Comparison of ENCODE assay signal across 17 cellular contexts in genomic region chr19:33344611-33345010, GRCh38. TPM values are rescaled to one million over a fixed set of nuclear protein-coding genes. Genes with fewer than 3 reads are reported as not detected.
DNase-seq lines count a peak whose midpoint lies in the region; ATAC-seq and TF ChIP-seq lines count a peak whose summit lies in the region.
"Had no signal": no experiment of that assay in that cellular context is flagged by ENCODE, and none has a peak within 500 bp of the region (broad histone marks: within the 10 kb centered on the region; RNA-seq: fewer than 3 reads in every experiment).

No MANE protein-coding gene starts in this region.

- no peak overlapping the region for H3K4ac ChIP-seq in H9 (ENCODE audit: low read depth, low read length)

- no peaks in the 10 kb centered on the region for H3K23me2 ChIP-seq in H9 (ENCODE audit: insufficient read length, low read depth, low read length, poor library complexity, severe bottlenecking)

- H3K9me3 Mint-ChIP-seq in H9 (no peaks in the 10 kb centered on the region), endothelial cell (ENCODE audit: unreplicated experiment) (no peaks in the 10 kb centered on the region), nephron (peaks cover 2% of the 10 kb centered on the region)
- H3K9me3 Mint-ChIP-seq: CD8-positive, alpha-beta T cell had no signal

- no peak overlapping the region for H3K18ac ChIP-seq in H9 (ENCODE audit: insufficient read length, low read depth, low read length)

- H3K4me2 ChIP-seq in H9 (ENCODE audit: insufficient read depth, insufficient read length, low read length) = no peak overlapping the region

- H2AFZ ChIP-seq in H9 (ENCODE audit: low read length) = no peak overlapping the region

- no peak overlapping the region for H3K9ac ChIP-seq in H9 (ENCODE audit: extremely low read depth, insufficient read length, low read length)

- intact Hi-C loops in testis (cut with DNase I; ENCODE audit: low total_unique reads) = no loop called here

- no peak for TF ChIP-seq POLR2A in testis (IDR thresholded peaks at IDR 0.05)
- TF ChIP-seq POLR2A in Peyer's patch (IDR thresholded peaks at IDR 0.05) = no peak

- H4K91ac ChIP-seq in H9 (ENCODE audit: insufficient read length, low read depth, low read length) = no peak overlapping the region

- no peaks in the 10 kb centered on the region for H3K4me1 ChIP-seq in H9 (ENCODE audit: insufficient read depth, low read length)
- peaks cover 8% of the 10 kb centered on the region for H3K4me1 ChIP-seq in testis
- H3K4me1 ChIP-seq in Peyer's patch = no peaks in the 10 kb centered on the region

- no peak overlapping the region for H2BK5ac ChIP-seq in H9 (ENCODE audit: insufficient read length, low read length)

- H2BK15ac ChIP-seq in H9 (ENCODE audit: low read depth, low read length) = no peak overlapping the region

- H3K56ac ChIP-seq in H9 (ENCODE audit: insufficient read length, low read depth, low read length) = no peak overlapping the region

- H3K79me1 ChIP-seq in H9 (ENCODE audit: insufficient read depth, low read depth, low read length, poor library complexity, severe bottlenecking) = no peaks in the 10 kb centered on the region

- H3K36me3 Mint-ChIP-seq in H9 (ENCODE audit: insufficient read depth in 1 of 3, low read depth in 3 of 3) = no peaks in the 10 kb centered on the region
- H3K36me3 Mint-ChIP-seq in endothelial cell (ENCODE audit: low read depth, unreplicated experiment) = no peaks in the 10 kb centered on the region
- no peaks in the 10 kb centered on the region for H3K36me3 Mint-ChIP-seq in nephron (ENCODE audit: low read depth)
- H3K36me3 Mint-ChIP-seq: CD8-positive, alpha-beta T cell had no signal

- H3K27me3 ChIP-seq in H9 (ENCODE audit: insufficient read depth, low read length) (no peaks in the 10 kb centered on the region), testis (no peaks in the 10 kb centered on the region), Peyer's patch (no peaks in the 10 kb centered on the region)

- H4K8ac ChIP-seq in H9 (replicated peaks; ENCODE audit: insufficient read length, low read depth, low read length) = no peak overlapping the region

- H2BK120ac ChIP-seq in H9 (ENCODE audit: low read depth, low read length, poor library complexity, severe bottlenecking) = no peak overlapping the region

- no peaks in the 10 kb centered on the region for H3K9me3 ChIP-seq in H9 (ENCODE audit: control insufficient read depth, low read depth, low read length)
- H3K9me3 ChIP-seq in testis = no peaks in the 10 kb centered on the region
- no peaks in the 10 kb centered on the region for H3K9me3 ChIP-seq in Peyer's patch

- WGBS in H9 (ENCODE audit: extremely low coverage, insufficient read length, low lambda C conversion rate) = no CpG with 5 or more reads among the region's 6 CpGs
- 56 to 58% methylated on average over 6 of the region's 6 CpGs for WGBS in testis, 2 donors

- no peak overlapping the region for H2BK20ac ChIP-seq in H9 (ENCODE audit: low read depth, low read length, poor library complexity, severe bottlenecking)

- H3K4me1 Mint-ChIP-seq in H9 (peaks cover 5 to 7% of the 10 kb centered on the region in 2 experiments), endothelial cell (ENCODE audit: unreplicated experiment) (peaks cover 2% of the 10 kb centered on the region), nephron (peaks cover 10% of the 10 kb centered on the region)
- H3K4me1 Mint-ChIP-seq: B cell had no signal

- H4K5ac ChIP-seq in H9 (ENCODE audit: insufficient read length, low read depth, low read length) = no peak overlapping the region

- no peak for ATAC-seq in GM18870 (IDR thresholded peaks at IDR 0.05; ENCODE audit: unreplicated experiment)
- ATAC-seq in activated CD4-positive, CD25-positive, alpha-beta regulatory T cell treated with anti-CD3 and anti-CD28 coated beads, Interleukin-2, amount 50 U/mL, for 24 hours = no peak
- ATAC-seq: CD8-positive, alpha-beta T cell; HCT116 had no signal

- DNase-seq in H9 = no peak
- DNase-seq in endothelial cell (ENCODE audit: low spot score) = no peak
- peak; percentile 19 for DNase-seq in testis
- DNase-seq in Peyer's patch = no peak
- no peak for DNase-seq in kidney glomerular epithelial cell (lab: John Stamatoyannopoulos, UW)
- DNase-seq: CD8-positive, alpha-beta T cell; COR-L47; DMS153; DND-41; GDM1 had no signal

- H3K27ac ChIP-seq in H9 (ENCODE audit: insufficient read length, low read depth, low read length) (no peak overlapping the region), testis (no peak overlapping the region), Peyer's patch (no peak overlapping the region)
- H3K27ac ChIP-seq: C4-2B, HL-60 had no signal

- no peak overlapping the region for H2BK12ac ChIP-seq in H9 (ENCODE audit: insufficient read length, low read depth, low read length)

- no peaks in the 10 kb centered on the region for H3K79me2 ChIP-seq in H9 (ENCODE audit: insufficient read depth, low read length)

- no peak overlapping the region for H3K4me3 Mint-ChIP-seq in H9
- no peak overlapping the region for H3K4me3 Mint-ChIP-seq in endothelial cell (ENCODE audit: unreplicated experiment)
- H3K4me3 Mint-ChIP-seq in nephron = peak overlapping the region in 1 of 3 experiments; percentile 22
- H3K4me3 Mint-ChIP-seq: B cell; CD8-positive, alpha-beta T cell had no signal

- TF ChIP-seq CTCF in H9 (conservative IDR thresholded peaks at IDR 0.05) (no peak), endothelial cell (IDR thresholded peaks at IDR 0.05; ENCODE audit: unreplicated experiment) (no peak), nephron (IDR thresholded peaks at IDR 0.05; ENCODE audit: unreplicated experiment in 3 of 3) (no peak), testis (IDR thresholded peaks at IDR 0.05) (no peak), Peyer's patch (IDR thresholded peaks at IDR 0.05) (no peak)

- no peak overlapping the region for H3K23ac ChIP-seq in H9 (ENCODE audit: insufficient read length, low read depth, low read length)

- H3K27me3 Mint-ChIP-seq in H9 (ENCODE audit: low read depth) = peaks cover 42% of the 10 kb centered on the region
- H3K27me3 Mint-ChIP-seq in endothelial cell (ENCODE audit: unreplicated experiment) = peaks cover 2% of the 10 kb centered on the region
- peaks cover 72% of the 10 kb centered on the region for H3K27me3 Mint-ChIP-seq in nephron (ENCODE audit: low read depth)

- no peak overlapping the region; the same call in 1 of the 2 replicates for H3K14ac ChIP-seq in H9 (ENCODE audit: insufficient read depth, low read length)

- H3T11ph ChIP-seq in H9 (ENCODE audit: low read length) = peak overlapping the region; percentile 95

- H4K20me1 ChIP-seq in H9 (ENCODE audit: control insufficient read depth, insufficient read depth, insufficient read length) = no peaks in the 10 kb centered on the region

- H2AK5ac ChIP-seq in H9 (ENCODE audit: insufficient read length, low read length) = no peak overlapping the region

- no peak overlapping the region for H3K27ac Mint-ChIP-seq in H9
- peak overlapping the region; percentile 12 for H3K27ac Mint-ChIP-seq in endothelial cell (ENCODE audit: unreplicated experiment)
- peak overlapping the region in 2 of 3 experiments; percentile 35 to 38 for H3K27ac Mint-ChIP-seq in nephron
- H3K27ac Mint-ChIP-seq: B cell; CD8-positive, alpha-beta T cell had no signal

- no peaks in the 10 kb centered on the region for H3K36me3 ChIP-seq in testis (ENCODE audit: low read depth, missing control alignments)
- no peaks in the 10 kb centered on the region for H3K36me3 ChIP-seq in Peyer's patch

- H3K4me3 ChIP-seq in testis (no peak overlapping the region), Peyer's patch (no peak overlapping the region)

RNA-seq across cellular contexts. Expression of gene CEBPG, which starts 28.9 kb away (rescaled TPM):
- 33.7 and 33.9 TPM in 2 replicates for total RNA-seq in H9 (2021)
- 20.7 TPM for total RNA-seq in endothelial cell (ENCODE audit: unreplicated experiment)
- total RNA-seq in testis = 10 to 100 TPM; 20.8 to 20.9 TPM
- polyA plus RNA-seq in testis (ENCODE audit: insufficient read depth, low read depth, low replicate concordance) = 24.3 TPM
- total RNA-seq in Peyer's patch = 10 to 100 TPM; 33.0 to 75.5 (median 50.5) TPM

RNA-seq across cellular contexts. Expression of gene CEBPA, which starts 42.3 kb away (rescaled TPM):
- total RNA-seq in H9 (2021) = 3.2 and 3.7 TPM in 2 replicates
- 0.59 TPM for total RNA-seq in endothelial cell (ENCODE audit: unreplicated experiment)
- 1 to 10 TPM; 3.5 to 5.0 TPM for total RNA-seq in testis
- 4.7 TPM for polyA plus RNA-seq in testis (ENCODE audit: insufficient read depth, low read depth, low replicate concordance)
- total RNA-seq in Peyer's patch = 100 to 1,000 TPM in 1 of 4 donors, 10 to 100 TPM in 3; 36.3 to 160 (median 89.2) TPM

Comparison
In these comparisons a context has a peak if more than half of its experiments do, and no peak if none do; other contexts are left out.
1. H3K27ac Mint-ChIP-seq: peak in endothelial cell (single experiment) and nephron (2 of 3); none in H9 (0 of 3).